14 cellular contexts compared by ENCODE assay signal in genomic region chr13:90447735-90448103, GRCh38.
DNase-seq lines count a peak whose midpoint lies in the region; ATAC-seq and TF ChIP-seq lines count a peak whose summit lies in the region.
"Had no signal": no experiment of that assay in that cellular context is flagged by ENCODE, and none has a peak within 500 bp of the region (broad histone marks: within the 10 kb centered on the region; RNA-seq: fewer than 3 reads in every experiment).

No MANE protein-coding gene starts in this region.

- DNase-seq in HFF-Myc (ENCODE audit: extremely low read depth, low read depth) (peak; percentile 37), astrocyte of the cerebellum (ENCODE audit: low read depth) (peak; percentile 81), iPS DF 19.7 (ENCODE audit: low read depth, low spot score) (peak; percentile 7), NCI-H1436 treated with DMSO at 0.1 percent for 48 hours (lab: John Stamatoyannopoulos, UW) (no peak), KBM-7 (no peak)
- DNase-seq: activated T-cell treated with anti-CD3 and anti-CD28 coated beads for 4 hours; adrenal gland; DMS79; naive thymus-derived CD4-positive, alpha-beta T cell; NCI-H524; SHP77 treated with DMSO at 0.1 percent for 48 hours had no signal

- ATAC-seq in GM19035 (IDR thresholded peaks at IDR 0.05; ENCODE audit: unreplicated experiment) = no peak
- ATAC-seq in HG02798 (IDR thresholded peaks at IDR 0.05; ENCODE audit: poor library complexity, unreplicated experiment) = no peak
- ATAC-seq: naive thymus-derived CD4-positive, alpha-beta T cell had no signal

- TF ChIP-seq CTCF in HFF-Myc (IDR thresholded peaks at IDR 0.05; ENCODE audit: low read depth, low read length, missing control alignments) (no peak), astrocyte of the cerebellum (IDR thresholded peaks at IDR 0.05; ENCODE audit: low read depth, low read length, missing control alignments) (no peak)

- peaks cover 28% of the 10 kb centered on the region for H3K4me1 ChIP-seq in ACC112 (ENCODE audit: control insufficient read depth, insufficient read depth, low read length, unreplicated experiment)
- H3K4me1 ChIP-seq: adrenal gland had no signal

- H3K27me3 ChIP-seq in ACC112 (ENCODE audit: insufficient read depth, low read length) = no peaks in the 10 kb centered on the region
- H3K27me3 ChIP-seq: adrenal gland had no signal

- no peaks in the 10 kb centered on the region for H3K79me2 ChIP-seq in ACC112 (ENCODE audit: control insufficient read depth, insufficient read depth, low read length, unreplicated experiment)

- no peak overlapping the region for H3K4me3 ChIP-seq in ACC112 (ENCODE audit: low read depth, low read length)
- H3K4me3 ChIP-seq in HFF-Myc (replicated peaks; ENCODE audit: low read depth, low read length) = no peak overlapping the region
- no peak overlapping the region for H3K4me3 ChIP-seq in astrocyte of the cerebellum (ENCODE audit: low read depth, low read length)
- H3K4me3 ChIP-seq: adrenal gland had no signal

- no peaks in the 10 kb centered on the region for H3K36me3 ChIP-seq in ACC112 (ENCODE audit: insufficient read depth, low read length)
- H3K36me3 ChIP-seq: adrenal gland had no signal

- H2AFZ ChIP-seq in ACC112 (ENCODE audit: low read length, unreplicated experiment) = no peak overlapping the region

- in situ Hi-C loops in astrocyte of the cerebellum (cut with HindIII; ENCODE audit: low sequenced_read_pairs) = no loop called here
- in situ Hi-C loops in KBM-7 (cut with MboI; ENCODE audit: low pct_unique_long_range_greater_than_20kb, low sequenced_read_pairs) = no loop called here

- H3K27ac ChIP-seq in ACC112 (ENCODE audit: low read depth, low read length) = peak overlapping the region; percentile 9; the same call in 1 of the 2 replicates
- H3K27ac ChIP-seq: adrenal gland had no signal

Comparison
In these comparisons a context has a peak if more than half of its experiments do, and no peak if none do; other contexts are left out.
1. DNase-seq: peak in HFF-Myc (single experiment), astrocyte of the cerebellum (single experiment) and iPS DF 19.7 (single experiment); none in NCI-H1436 treated with DMSO at 0.1 percent for 48 hours (single experiment) and KBM-7 (single experiment).